In genomic region chr16:11094075-11094593, GRCh38 we compare ENCODE assay signal across 8 cellular contexts.
DNase-seq lines count a peak whose midpoint lies in the region; ATAC-seq and TF ChIP-seq lines count a peak whose summit lies in the region.

No MANE protein-coding gene starts in this region.

- peaks cover 0 to 1% (median 0%) of the 10 kb centered on the region in 7 donors for H3K9me3 Mint-ChIP-seq in CD14-positive monocyte

- peaks cover 3% of the 10 kb centered on the region for H3K36me3 ChIP-seq in mammary epithelial cell (ENCODE audit: insufficient read depth, low read length)

- no peak overlapping the region for H3K4me3 Mint-ChIP-seq in CD14-positive monocyte

- H3K4me3 ChIP-seq in mammary epithelial cell (replicated peaks in 1 of 3; ENCODE audit: insufficient read depth in 1 of 3, low read depth in 2 of 3, low read length in 3 of 3): no peak overlapping the region

- no peaks in the 10 kb centered on the region for H3K9me3 ChIP-seq in mammary epithelial cell (replicated peaks; ENCODE audit: insufficient read depth, low read length)

- H2AFZ ChIP-seq in mammary epithelial cell (ENCODE audit: low read depth, low read length): no peak overlapping the region

- peaks cover 19% of the 10 kb centered on the region for H3K4me1 Mint-ChIP-seq in CD14-positive monocyte

- no peak overlapping the region for H3K4me2 ChIP-seq in mammary epithelial cell (ENCODE audit: insufficient read depth, low read depth, low read length)

- CTCF ChIA-PET in mammary epithelial cell (lab: Charles Lee; ENCODE audit: low non-redundant PET): no interaction called here

- intact Hi-C loops in mammary epithelial cell (cut with micrococcal nuclease) (no loop called here), CD14-positive monocyte (cut with micrococcal nuclease) (no loop called here)

- 22% methylated on average over 3 of the region's 4 CpGs for WGBS in mammary epithelial cell (ENCODE audit: low coverage, missing lambda C conversion rate)

- no peak overlapping the region for H3K9ac ChIP-seq in mammary epithelial cell (ENCODE audit: insufficient read depth, low read length)

- no peak overlapping the region for H3K27ac ChIP-seq in mammary epithelial cell (ENCODE audit: insufficient read depth, low read depth, low read length)

- H3K79me2 ChIP-seq in mammary epithelial cell (ENCODE audit: insufficient read depth, low read length): no peaks in the 10 kb centered on the region

- H3K27me3 Mint-ChIP-seq in CD14-positive monocyte (ENCODE audit: low read depth in 3 of 3): peaks cover 0 to 2% (median 0%) of the 10 kb centered on the region in 3 donors

- in situ Hi-C loops in mammary epithelial cell (cut with MboI; ENCODE audit: low sequenced_read_pairs in 2 of 2): no loop called here

- no TSS peak for BruUV-seq in mammary epithelial cell (replicated peaks; lab: Mats Ljungman, UMichigan)

- H4K20me1 ChIP-seq in mammary epithelial cell (ENCODE audit: insufficient read depth, low read length): no peaks in the 10 kb centered on the region

- no peak overlapping the region for H3K27ac Mint-ChIP-seq in CD14-positive monocyte

- H3K36me3 Mint-ChIP-seq in CD14-positive monocyte: peaks cover 45 to 46% of the 10 kb centered on the region in 2 donors

- H3K27me3 ChIP-seq in mammary epithelial cell (ENCODE audit: insufficient read depth, low read length): no peaks in the 10 kb centered on the region

- no peak for TF ChIP-seq CTCF in mammary epithelial cell (conservative IDR thresholded peaks at IDR 0.05 in 1 of 2, IDR thresholded peaks at IDR 0.05 in 1 of 2; ENCODE audit: extremely low read depth in 1 of 2, insufficient read depth in 1 of 2, low read depth in 1 of 2, low read length in 2 of 2)
- no peak for TF ChIP-seq CTCF in CD14-positive monocyte (IDR thresholded peaks at IDR 0.05)

- peaks cover 19% of the 10 kb centered on the region for H3K4me1 ChIP-seq in mammary epithelial cell (ENCODE audit: insufficient read depth, low read length)

- ATAC-seq in GM19025 (IDR thresholded peaks at IDR 0.05; ENCODE audit: low read depth, unreplicated experiment) (peak; percentile 74), HG03039 (IDR thresholded peaks at IDR 0.05; ENCODE audit: unreplicated experiment) (peak; percentile 62)

- dilution Hi-C loops in mammary epithelial cell (cut with HindIII; ENCODE audit: low sequenced_read_pairs): no loop called here

- DNase-seq in SKM-1 (lab: John Stamatoyannopoulos, UW; ENCODE audit: unreplicated experiment) (peak; percentile 77), mammary epithelial cell (peak; percentile 72), CD14-positive monocyte (ENCODE audit: low spot score) (no peak), cortex of kidney (lab: John Stamatoyannopoulos, UW) (no peak), DMS153 (lab: John Stamatoyannopoulos, UW) (no peak)
- peak; percentile 69 to 77 for DNase-seq in stimulated activated CD4-positive, alpha-beta T cell treated with anti-CD3 and anti-CD28 coated beads, Interleukin-15, amount 100 ng/mL, for 48 hours (ENCODE audit: low read depth in 2 of 2)

Comparison
In these comparisons a context has a peak if more than half of its experiments do, and no peak if none do; other contexts are left out.
1. DNase-seq: peak in SKM-1 (single experiment), mammary epithelial cell (single experiment) and stimulated activated CD4-positive, alpha-beta T cell treated with anti-CD3 and anti-CD28 coated beads, Interleukin-15, amount 100 ng/mL, for 48 hours (2 of 2); none in CD14-positive monocyte (single experiment), cortex of kidney (single experiment) and DMS153 (single experiment).